Comparison of ENCODE assay signal across 32 cellular contexts in the genomic region with DNA sequence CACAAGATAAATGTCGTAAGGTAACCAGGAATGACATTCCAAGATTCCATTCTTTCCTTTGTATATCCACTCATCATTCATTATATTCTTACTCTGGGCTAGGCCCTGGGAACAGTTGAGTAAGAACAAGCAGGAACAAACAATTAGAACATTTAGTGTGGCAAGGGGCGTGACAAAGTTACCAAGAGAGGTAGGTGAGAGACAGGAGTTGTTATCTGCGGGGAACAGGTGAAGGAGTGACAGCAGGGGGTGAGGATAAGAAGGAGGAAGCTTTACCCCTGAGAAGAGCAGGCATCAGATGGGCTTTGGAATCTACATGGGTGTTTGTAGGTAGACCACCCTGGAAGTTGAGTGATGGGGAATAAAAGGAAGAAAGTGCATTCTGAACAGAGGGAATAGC.
"Had no signal": no experiment of that assay in that cellular context is flagged by ENCODE, and none has a peak within 500 bp of the region (broad histone marks: within the 10 kb centered on the region; RNA-seq: fewer than 3 reads in every experiment).

No MANE protein-coding gene starts in this region.

- H3K4me1 Mint-ChIP-seq: activated B cell treated with CpG ODN at 0.5 μM for 24 hours; activated CD4-positive, alpha-beta T cell treated with anti-CD3 and anti-CD28 coated beads for 36 hours; activated naive CD8-positive, alpha-beta T cell treated with anti-CD3 and anti-CD28 coated beads for 36 hours had no signal

- H3K27me3 ChIP-seq: adrenal gland, body of pancreas, brain microvascular endothelial cell, breast epithelium had no signal

- H3K4me3 Mint-ChIP-seq: activated B cell treated with CpG ODN at 0.5 μM for 24 hours; activated CD4-positive, alpha-beta memory T cell treated with anti-CD3 and anti-CD28 coated beads for 36 hours; activated CD4-positive, alpha-beta T cell treated with anti-CD3 and anti-CD28 coated beads for 36 hours; activated CD8-positive, alpha-beta T cell treated with anti-CD3 and anti-CD28 coated beads for 36 hours; activated naive CD4-positive, alpha-beta T cell treated with anti-CD3 and anti-CD28 coated beads for 36 hours; activated naive CD8-positive, alpha-beta T cell treated with anti-CD3 and anti-CD28 coated beads for 36 hours; activated T-cell treated with anti-CD3 and anti-CD28 coated beads, Interleukin-2, amount 50 U/mL, for 24 hours; T-helper 1 cell treated with Interleukin-12 subunit alpha and Interleukin-12 subunit beta and Interleukin-4 antibody, amounts not matched to agents 30 μg/mL and 1 μg/mL, for 36 hours; T-helper 2 cell treated with Interferon-gamma antibody and Interleukin-4, amounts not matched to agents 5 μg/mL and 100 μg/mL, for 36 hours had no signal

- H3K4me3 ChIP-seq: adrenal gland, body of pancreas, breast epithelium had no signal

- H3K9me3 ChIP-seq: adrenal gland, body of pancreas, breast epithelium had no signal

- H3K36me3 Mint-ChIP-seq: activated CD4-positive, alpha-beta memory T cell treated with anti-CD3 and anti-CD28 coated beads for 36 hours; activated naive CD4-positive, alpha-beta T cell treated with anti-CD3 and anti-CD28 coated beads, Interleukin-2, amount 50 U/mL, for 72 hours; activated naive CD8-positive, alpha-beta T cell treated with anti-CD3 and anti-CD28 coated beads for 36 hours had no signal

- H3K9me3 Mint-ChIP-seq: activated B cell treated with CpG ODN at 0.5 μM for 24 hours; activated CD4-positive, alpha-beta memory T cell treated with anti-CD3 and anti-CD28 coated beads for 36 hours; activated CD8-positive, alpha-beta T cell treated with anti-CD3 and anti-CD28 coated beads for 36 hours; activated naive CD4-positive, alpha-beta T cell treated with anti-CD3 and anti-CD28 coated beads for 36 hours; activated naive CD4-positive, alpha-beta T cell treated with anti-CD3 and anti-CD28 coated beads, Interleukin-2, amount 50 U/mL, for 72 hours; activated naive CD8-positive, alpha-beta T cell treated with anti-CD3 and anti-CD28 coated beads for 36 hours; activated T-cell treated with anti-CD3 and anti-CD28 coated beads, Interleukin-2, amount 50 U/mL, for 24 hours; T-helper 1 cell treated with Interleukin-12 subunit alpha and Interleukin-12 subunit beta and Interleukin-4 antibody, amounts not matched to agents 30 μg/mL and 1 μg/mL, for 36 hours; T-helper 2 cell treated with Interferon-gamma antibody and Interleukin-4, amounts not matched to agents 5 μg/mL and 100 μg/mL, for 36 hours had no signal

- H3K27ac ChIP-seq: body of pancreas, brain microvascular endothelial cell, VCaP had no signal

- H3K36me3 ChIP-seq: adrenal gland, brain microvascular endothelial cell, breast epithelium had no signal

- DNase-seq: activated B cell treated with CpG ODN at 0.5 μM for 24 hours; activated CD4-positive, alpha-beta memory T cell treated with anti-CD3 and anti-CD28 coated beads for 36 hours; activated CD4-positive, alpha-beta T cell treated with anti-CD3 and anti-CD28 coated beads for 36 hours; activated CD4-positive, alpha-beta T cell treated with anti-CD3 and anti-CD28 coated beads for 48 hours; activated CD4-positive, alpha-beta T cell treated with anti-CD3 and anti-CD28 coated beads, Interleukin-2, amount 50 U/mL, for 1 hour; activated CD4-positive, alpha-beta T cell treated with anti-CD3 and anti-CD28 coated beads, Interleukin-2, amount 50 U/mL, for 4 hours; activated CD4-positive, CD25-positive, alpha-beta regulatory T cell treated with anti-CD3 and anti-CD28 coated beads, Interleukin-2, amount 50 U/mL, for 72 hours; activated CD8-positive, alpha-beta memory T cell treated with anti-CD3 and anti-CD28 coated beads, Interleukin-2, amount 50 U/mL, for 4 hours; activated CD8-positive, alpha-beta T cell treated with anti-CD3 and anti-CD28 coated beads for 36 hours; activated effector memory CD4-positive, alpha-beta T cell treated with anti-CD3 and anti-CD28 coated beads, Interleukin-2, amount 50 U/mL, for 16 hours; activated gamma-delta T cell treated with Interleukin-2 at 50 U/mL for 16 hours; activated naive CD4-positive, alpha-beta T cell; activated naive CD4-positive, alpha-beta T cell treated with anti-CD3 and anti-CD28 coated beads for 36 hours; activated naive CD4-positive, alpha-beta T cell treated with anti-CD3 and anti-CD28 coated beads, Interleukin-2, amount 50 U/mL, for 16 hours; activated naive CD8-positive, alpha-beta T cell treated with anti-CD3 and anti-CD28 coated beads for 36 hours; activated T-cell treated with anti-CD3 and anti-CD28 coated beads, Interleukin-2, amount 50 U/mL, for 24 hours; activated T-cell treated with anti-CD3 and anti-CD28 coated beads, Interleukin-2, amount 50 U/mL, for 48 hours; adrenal gland; amniotic stem cell; aorta; body of pancreas; brain microvascular endothelial cell; central memory CD4-positive, alpha-beta T cell; SW 1271; T-helper 1 cell; T-helper 2 cell; T-helper 9 cell had no signal

- H3K27me3 Mint-ChIP-seq: activated B cell treated with CpG ODN at 0.5 μM for 24 hours; activated CD4-positive, alpha-beta memory T cell treated with anti-CD3 and anti-CD28 coated beads for 36 hours; activated CD4-positive, alpha-beta T cell treated with anti-CD3 and anti-CD28 coated beads for 36 hours; activated CD8-positive, alpha-beta T cell treated with anti-CD3 and anti-CD28 coated beads for 36 hours; activated naive CD8-positive, alpha-beta T cell treated with anti-CD3 and anti-CD28 coated beads for 36 hours; activated T-cell treated with anti-CD3 and anti-CD28 coated beads, Interleukin-2, amount 50 U/mL, for 24 hours had no signal

- H3K4me1 ChIP-seq: body of pancreas, breast epithelium had no signal

- H3K27ac Mint-ChIP-seq: activated B cell treated with CpG ODN at 0.5 μM for 24 hours; activated CD4-positive, alpha-beta memory T cell treated with anti-CD3 and anti-CD28 coated beads for 36 hours; activated CD4-positive, alpha-beta T cell treated with anti-CD3 and anti-CD28 coated beads for 36 hours; activated CD8-positive, alpha-beta T cell treated with anti-CD3 and anti-CD28 coated beads for 36 hours; activated naive CD4-positive, alpha-beta T cell treated with anti-CD3 and anti-CD28 coated beads for 36 hours; activated naive CD4-positive, alpha-beta T cell treated with anti-CD3 and anti-CD28 coated beads, Interleukin-2, amount 50 U/mL, for 72 hours; activated naive CD8-positive, alpha-beta T cell treated with anti-CD3 and anti-CD28 coated beads for 36 hours; activated T-cell treated with anti-CD3 and anti-CD28 coated beads, Interleukin-2, amount 50 U/mL, for 24 hours; T-helper 1 cell treated with Interleukin-12 subunit alpha and Interleukin-12 subunit beta and Interleukin-4 antibody, amounts not matched to agents 30 μg/mL and 1 μg/mL, for 36 hours; T-helper 2 cell treated with Interferon-gamma antibody and Interleukin-4, amounts not matched to agents 5 μg/mL and 100 μg/mL, for 36 hours had no signal
